Comparison of ENCODE assay signal across 8 cellular contexts in the genomic region with DNA sequence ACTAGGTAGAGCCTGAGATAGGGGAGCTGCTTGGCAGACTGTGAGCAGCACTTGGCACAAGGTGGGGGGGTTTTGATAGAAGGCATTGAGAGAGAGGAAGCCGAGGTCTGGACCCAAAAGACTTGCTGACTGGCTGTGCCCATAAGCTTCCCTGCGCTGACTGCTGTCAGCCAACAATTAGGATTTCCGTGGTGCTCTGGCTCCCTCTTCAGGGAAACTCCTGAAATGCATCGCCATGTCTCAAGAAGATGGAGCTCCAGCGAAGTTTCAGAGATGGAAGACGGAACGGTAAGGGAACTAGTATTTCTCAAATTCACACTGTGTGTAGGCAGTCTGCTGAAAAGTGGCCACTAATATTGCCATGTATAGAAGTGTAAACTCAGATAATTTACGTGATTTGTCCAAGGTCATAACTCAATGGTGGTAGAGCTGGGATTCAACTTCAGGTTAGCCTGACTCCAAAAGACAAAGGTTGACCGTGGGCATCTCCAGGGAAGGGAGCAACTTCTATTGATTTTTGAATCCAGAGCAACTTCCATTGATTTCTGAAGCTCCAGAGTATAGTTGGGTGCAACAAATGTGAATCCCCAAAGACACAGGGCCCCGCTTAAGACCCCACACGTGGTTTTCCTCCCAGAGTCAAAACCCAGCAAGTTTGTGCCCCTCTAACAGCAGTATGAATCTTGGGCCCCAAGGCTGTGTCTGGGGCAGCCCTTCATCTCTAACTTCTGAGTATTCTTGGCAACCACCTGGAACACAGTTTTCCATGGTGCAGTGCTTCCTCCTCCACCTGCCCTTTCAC. TPM values are rescaled to one million over a fixed set of nuclear protein-coding genes. Genes with fewer than 3 reads are reported as not detected.
DNase-seq lines count a peak whose midpoint lies in the region; ATAC-seq and TF ChIP-seq lines count a peak whose summit lies in the region.

No MANE protein-coding gene starts in this region.

- ATAC-seq in omental fat pad (ENCODE audit: low FRiP score): peak; percentile 76
- no peak for ATAC-seq in GM21526 (IDR thresholded peaks at IDR 0.05; ENCODE audit: low FRiP score, unreplicated experiment)

- DNase-seq in G401 (ENCODE audit: low spot score): peak; percentile 60
- DNase-seq in HuH-7.5 (ENCODE audit: low spot score): peak; percentile 43
- peak; percentile 71 for DNase-seq in RPMI7951 (ENCODE audit: low read depth)
- DNase-seq in activated T-cell treated with anti-CD3 and anti-CD28 coated beads, Interleukin-2, amount 50 U/mL, for 48 hours: peak; percentile 87 to 88
- peak; percentile 58 for DNase-seq in fibroblast of the conjunctiva (ENCODE audit: low read depth)
- DNase-seq in omental fat pad (ENCODE audit: low spot score): peak; percentile 78
- DNase-seq in superior temporal gyrus (ENCODE audit: extremely low spot score): peak; percentile 94

- TF ChIP-seq CTCF in omental fat pad (IDR thresholded peaks at IDR 0.05): peak in 2 of 3 donors; percentile 13 to 14

- in situ Hi-C loops in G401 (cut with HindIII; ENCODE audit: low sequenced_read_pairs): no loop called here

RNA-seq across cellular contexts. Expression of gene CRNN, which starts 44.5 kb away (rescaled TPM):
- not detected in 2 replicates for total RNA-seq in G401 (2014; rRNA removed; shearing (Covaris generic))
- not detected in 2 replicates for total RNA-seq in RPMI7951 (2014; rRNA removed; shearing (Covaris generic))
- total RNA-seq in omental fat pad: not detected

RNA-seq across cellular contexts. Expression of gene LCE5A, which starts 52.0 kb away (rescaled TPM):
- not detected in 2 replicates for total RNA-seq in G401 (2014; rRNA removed; shearing (Covaris generic))
- not detected in 2 replicates for total RNA-seq in RPMI7951 (2014; rRNA removed; shearing (Covaris generic))
- not detected for total RNA-seq in omental fat pad

RNA-seq across cellular contexts. Expression of gene CRCT1, which starts 55.7 kb away (rescaled TPM):
- not detected in 2 replicates for total RNA-seq in G401 (2014; rRNA removed; shearing (Covaris generic))
- not detected in 2 replicates for total RNA-seq in RPMI7951 (2014; rRNA removed; shearing (Covaris generic))
- not detected for total RNA-seq in omental fat pad

Comparison
In these comparisons a context has a peak if more than half of its experiments do, and no peak if none do; other contexts are left out.
1. DNase-seq: peak in every context shown above with its lines; median percentile 94 in superior temporal gyrus; 88 in activated T-cell treated with anti-CD3 and anti-CD28 coated beads, Interleukin-2, amount 50 U/mL, for 48 hours; 78 in omental fat pad; 71 in RPMI7951; 60 in G401; 58 in fibroblast of the conjunctiva; 43 in HuH-7.5.